8 cellular contexts compared by ENCODE assay signal in genomic region chr18:44325903-44326650, GRCh38.
DNase-seq lines count a peak whose midpoint lies in the region; ATAC-seq, FAIRE-seq and TF ChIP-seq lines count a peak whose summit lies in the region.

No MANE protein-coding gene starts in this region.

- H3K4me1 ChIP-seq in right atrium auricular region (no peaks in the 10 kb centered on the region), smooth muscle cell (ENCODE audit: low read depth) (no peaks in the 10 kb centered on the region)

- H3K9me3 Mint-ChIP-seq in activated T-cell treated with anti-CD3 and anti-CD28 coated beads, Interleukin-2, amount 50 U/mL, for 72 hours = peaks cover 0 to 2% of the 10 kb centered on the region in 2 donors
- peaks cover 3% of the 10 kb centered on the region for H3K9me3 Mint-ChIP-seq in activated T-cell treated with anti-CD3 and anti-CD28 coated beads, Interleukin-2, amount 50 U/mL, for 4 hours
- peaks cover 4 to 7% (median 7%) of the 10 kb centered on the region in 3 donors for H3K9me3 Mint-ChIP-seq in T-cell

- CTCF ChIA-PET in T-cell (lab: Charles Lee) = interaction anchor here in 1 of 2 donors (0.7 kb wide), 1 partner anchor 907 kb away, joined by 3 read pairs; no protein-coding TSS in a partner anchor

- no peak overlapping the region for H3K9ac ChIP-seq in smooth muscle cell (ENCODE audit: low read depth)

- ATAC-seq in activated T-cell treated with anti-CD3 and anti-CD28 coated beads, Interleukin-2, amount 50 U/mL, for 72 hours (replicated peaks in 1 of 2) = no peak
- no peak for ATAC-seq in activated T-cell treated with anti-CD3 and anti-CD28 coated beads, Interleukin-2, amount 50 U/mL, for 4 hours
- ATAC-seq in T-cell (replicated peaks in 1 of 4) = no peak

- H2AFZ ChIP-seq in smooth muscle cell (ENCODE audit: low read depth) = no peak overlapping the region

- POLR2A ChIA-PET in T-cell (lab: Charles Lee) = no interaction called here

- no peaks in the 10 kb centered on the region for H4K20me1 ChIP-seq in smooth muscle cell (ENCODE audit: low read depth)

- no peaks in the 10 kb centered on the region for H3K27me3 Mint-ChIP-seq in activated T-cell treated with anti-CD3 and anti-CD28 coated beads, Interleukin-2, amount 50 U/mL, for 72 hours (ENCODE audit: low read depth)
- no peaks in the 10 kb centered on the region for H3K27me3 Mint-ChIP-seq in activated T-cell treated with anti-CD3 and anti-CD28 coated beads, Interleukin-2, amount 50 U/mL, for 4 hours (ENCODE audit: low read depth)
- H3K27me3 Mint-ChIP-seq in T-cell = no peaks in the 10 kb centered on the region

- no peaks in the 10 kb centered on the region for H3K36me3 ChIP-seq in right atrium auricular region
- no peaks in the 10 kb centered on the region for H3K36me3 ChIP-seq in smooth muscle cell (ENCODE audit: low read depth)

- H3K9me3 ChIP-seq in right atrium auricular region (no peaks in the 10 kb centered on the region), smooth muscle cell (replicated peaks; ENCODE audit: low read depth) (no peaks in the 10 kb centered on the region)

- H3K4me3 ChIP-seq in right atrium auricular region (no peak overlapping the region), smooth muscle cell (no peak overlapping the region)

- WGBS in smooth muscle cell (ENCODE audit: low lambda C conversion rate) = 31% methylated on average over 4 of the region's 4 CpGs

- peak; percentile 15 to 25 for DNase-seq in activated T-cell treated with anti-CD3 and anti-CD28 coated beads, Interleukin-2, amount 50 U/mL, for 72 hours
- DNase-seq in activated T-cell treated with anti-CD3 and anti-CD28 coated beads, Interleukin-2, amount 50 U/mL, for 4 hours = no peak
- DNase-seq in NCI-H1092 (lab: John Stamatoyannopoulos, UW) (peak; percentile 56), right atrium auricular region (ENCODE audit: low spot score) (no peak), smooth muscle cell (lab: John Stamatoyannopoulos, UW; ENCODE audit: unreplicated experiment) (no peak), GM19239 (ENCODE audit: insufficient read length, low spot score) (no peak), T-cell (no peak)
- peak; percentile 4 to 20 for DNase-seq in activated CD4-positive, alpha-beta T cell treated with anti-CD3 and anti-CD28 coated beads, Interleukin-2, amount 50 U/mL, for 48 hours

- no peaks in the 10 kb centered on the region for H3K79me2 ChIP-seq in smooth muscle cell (ENCODE audit: low read depth)

- H3K27ac ChIP-seq in right atrium auricular region (no peak overlapping the region), smooth muscle cell (ENCODE audit: low read depth) (no peak overlapping the region)

- no peaks in the 10 kb centered on the region for H3F3A ChIP-seq in smooth muscle cell (ENCODE audit: low read depth)

- H3K4me1 Mint-ChIP-seq in activated T-cell treated with anti-CD3 and anti-CD28 coated beads, Interleukin-2, amount 50 U/mL, for 72 hours (ENCODE audit: low read depth) = no peaks in the 10 kb centered on the region
- no peaks in the 10 kb centered on the region for H3K4me1 Mint-ChIP-seq in activated T-cell treated with anti-CD3 and anti-CD28 coated beads, Interleukin-2, amount 50 U/mL, for 4 hours (ENCODE audit: low read depth)
- no peaks in the 10 kb centered on the region for H3K4me1 Mint-ChIP-seq in T-cell

- no peaks in the 10 kb centered on the region for H3K27me3 ChIP-seq in right atrium auricular region
- no peaks in the 10 kb centered on the region for H3K27me3 ChIP-seq in smooth muscle cell (ENCODE audit: low read depth)

- no peak for FAIRE-seq in GM19239 (lab: Jason Lieb, UNC)

- H3K27ac Mint-ChIP-seq in activated T-cell treated with anti-CD3 and anti-CD28 coated beads, Interleukin-2, amount 50 U/mL, for 72 hours = no peak overlapping the region
- no peak overlapping the region for H3K27ac Mint-ChIP-seq in T-cell

- no peak overlapping the region for H3K4me3 Mint-ChIP-seq in activated T-cell treated with anti-CD3 and anti-CD28 coated beads, Interleukin-2, amount 50 U/mL, for 72 hours
- no peak overlapping the region for H3K4me3 Mint-ChIP-seq in activated T-cell treated with anti-CD3 and anti-CD28 coated beads, Interleukin-2, amount 50 U/mL, for 4 hours
- no peak overlapping the region for H3K4me3 Mint-ChIP-seq in T-cell

- TF ChIP-seq CTCF in right atrium auricular region (IDR thresholded peaks at IDR 0.05) = peak; percentile 43 to 62
- TF ChIP-seq CTCF in smooth muscle cell (IDR thresholded peaks at IDR 0.05; ENCODE audit: borderline replicate concordance, insufficient read depth, poor library complexity, severe bottlenecking) = peak; percentile 60

- H3K36me3 Mint-ChIP-seq in activated T-cell treated with anti-CD3 and anti-CD28 coated beads, Interleukin-2, amount 50 U/mL, for 72 hours (ENCODE audit: insufficient read depth in 2 of 2) = no peaks in the 10 kb centered on the region
- H3K36me3 Mint-ChIP-seq in activated T-cell treated with anti-CD3 and anti-CD28 coated beads, Interleukin-2, amount 50 U/mL, for 4 hours (ENCODE audit: insufficient read depth) = no peaks in the 10 kb centered on the region
- no peaks in the 10 kb centered on the region for H3K36me3 Mint-ChIP-seq in T-cell

- H3K4me2 ChIP-seq in smooth muscle cell = no peak overlapping the region

Comparison
In these comparisons a context has a peak if more than half of its experiments do, and no peak if none do; other contexts are left out.
1. DNase-seq: peak in activated T-cell treated with anti-CD3 and anti-CD28 coated beads, Interleukin-2, amount 50 U/mL, for 72 hours (2 of 2), NCI-H1092 (single experiment) and activated CD4-positive, alpha-beta T cell treated with anti-CD3 and anti-CD28 coated beads, Interleukin-2, amount 50 U/mL, for 48 hours (2 of 2); none in activated T-cell treated with anti-CD3 and anti-CD28 coated beads, Interleukin-2, amount 50 U/mL, for 4 hours (single experiment), right atrium auricular region (single experiment), smooth muscle cell (single experiment), GM19239 (single experiment) and T-cell (0 of 34).